In the genomic region with DNA sequence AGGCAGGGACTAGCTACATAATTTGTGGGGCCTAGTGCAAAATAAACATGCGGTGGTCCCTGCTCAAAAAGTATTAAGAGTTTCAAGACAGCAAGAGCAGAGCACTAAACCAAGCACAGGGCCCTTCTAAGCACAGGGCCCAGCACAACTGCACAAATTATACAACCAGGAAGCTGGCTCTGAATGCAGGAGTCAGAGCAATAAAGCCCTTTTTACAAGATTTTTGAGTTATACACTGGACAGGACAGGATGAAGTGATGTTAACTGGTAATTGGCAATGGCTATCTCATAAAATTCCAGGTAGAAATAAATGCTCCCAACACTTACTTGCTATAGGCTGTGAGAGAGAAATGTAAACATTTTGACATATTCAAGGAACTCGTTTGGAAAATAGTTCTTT, we compare ENCODE assay signal across 7 cellular contexts.
"Had no signal": no experiment of that assay in that cellular context is flagged by ENCODE, and none has a peak within 500 bp of the region (broad histone marks: within the 10 kb centered on the region; RNA-seq: fewer than 3 reads in every experiment).

No MANE protein-coding gene starts in this region.

- H3K9me3 ChIP-seq: ascending aorta, left lung, thyroid gland had no signal

- DNase-seq: activated CD4-positive, CD25-positive, alpha-beta regulatory T cell treated with anti-CD3 and anti-CD28 coated beads, Interleukin-2, amount 50 U/mL, for 72 hours; activated naive CD4-positive, alpha-beta T cell treated with anti-CD3 and anti-CD28 coated beads, Interleukin-2, amount 10 ng/mL, durations not matched to agents 7 days and 5 days; left lung; stimulated activated CD4-positive, alpha-beta T cell treated with anti-CD3 and anti-CD28 coated beads, Interleukin-2, amount 100 ng/mL, for 24 hours; SW 1271; thyroid gland had no signal

- H3K4me3 ChIP-seq: ascending aorta, left lung, thyroid gland had no signal

- H3K27me3 ChIP-seq: ascending aorta, left lung, thyroid gland had no signal

- H3K36me3 ChIP-seq: ascending aorta, thyroid gland had no signal

- H3K4me1 ChIP-seq: left lung had no signal

- H3K27ac ChIP-seq: ascending aorta, left lung had no signal
